ENCODE assay signal across 8 cellular contexts in the genomic region with DNA sequence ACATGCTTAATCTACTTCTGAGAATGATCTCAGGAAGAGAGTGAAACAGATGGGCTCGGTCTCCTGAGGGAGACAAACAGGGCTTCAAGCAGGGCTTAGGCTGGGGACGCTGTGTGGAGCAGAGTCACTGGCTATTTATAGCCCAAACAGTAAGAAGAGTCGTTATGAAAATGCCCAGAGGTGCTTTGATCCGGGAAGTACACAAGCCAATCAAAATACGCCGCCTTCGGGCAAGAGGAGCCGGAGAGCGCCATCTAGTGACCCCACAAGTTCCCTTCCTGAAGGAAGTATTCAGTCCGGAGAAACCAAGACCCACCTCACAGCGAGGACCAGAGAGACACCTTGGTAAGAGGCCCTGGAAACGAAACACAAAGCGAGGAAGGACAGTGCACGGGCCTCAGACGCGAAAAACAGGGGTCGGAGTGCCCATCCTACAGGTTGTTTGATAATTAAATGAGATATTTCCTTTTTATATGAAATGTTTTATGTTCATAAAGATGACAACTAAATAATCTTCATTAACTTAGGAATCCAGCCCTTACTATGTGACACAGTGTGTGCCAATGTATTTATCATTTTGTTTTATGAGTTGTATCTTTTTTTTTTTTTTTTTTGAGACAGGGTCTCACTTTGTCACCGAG. TPM values are rescaled to one million over a fixed set of nuclear protein-coding genes. Genes with fewer than 3 reads are reported as not detected.
A peak's percentile ranks its signal among the peaks of the same experiment; 100 is the strongest.
DNase-seq lines count a peak whose midpoint lies in the region; ATAC-seq and TF ChIP-seq lines count a peak whose summit lies in the region.

No MANE protein-coding gene starts in this region.

- H3K27ac ChIP-seq in KMS-11: no peak overlapping the region
- peak overlapping the region; percentile 30 to 70 (median 54) for H3K27ac ChIP-seq in esophagus muscularis mucosa (replicated peaks in 1 of 4)

- no peak overlapping the region; the same call in 1 of the 2 replicates for H3K9ac ChIP-seq in KMS-11

- no peaks in the 10 kb centered on the region for H3K36me3 Mint-ChIP-seq in natural killer cell treated with Interleukin-12 subunit alpha and Interleukin-12 subunit beta and Interleukin-15 and Interleukin-18, amount 100 ng/mL, for 72 hours
- no peaks in the 10 kb centered on the region for H3K36me3 Mint-ChIP-seq in stimulated activated memory B cell treated with anti-CD40 and anti-IgM and Interleukin-4, amounts not matched to agents 10 μg/mL and 1 μg/mL and 100 μg/mL, for 72 hours

- no peak overlapping the region for H3K4me2 ChIP-seq in KMS-11

- peak overlapping the region; percentile 70 to 88 for H3K27ac Mint-ChIP-seq in natural killer cell treated with Interleukin-12 subunit alpha and Interleukin-12 subunit beta and Interleukin-15 and Interleukin-18, amount 100 ng/mL, for 72 hours
- H3K27ac Mint-ChIP-seq in stimulated activated memory B cell treated with anti-CD40 and anti-IgM and Interleukin-4, amounts not matched to agents 10 μg/mL and 1 μg/mL and 100 μg/mL, for 72 hours: peak overlapping the region; percentile 43

- peaks cover 11 to 12% of the 10 kb centered on the region in 2 donors for H3K4me1 Mint-ChIP-seq in natural killer cell treated with Interleukin-12 subunit alpha and Interleukin-12 subunit beta and Interleukin-15 and Interleukin-18, amount 100 ng/mL, for 72 hours (ENCODE audit: low read depth in 2 of 2)
- H3K4me1 Mint-ChIP-seq in stimulated activated memory B cell treated with anti-CD40 and anti-IgM and Interleukin-4, amounts not matched to agents 10 μg/mL and 1 μg/mL and 100 μg/mL, for 72 hours: peaks cover 18% of the 10 kb centered on the region

- DNase-seq in DMS79 treated with DMSO at 0.1 percent for 48 hours (lab: John Stamatoyannopoulos, UW) (peak; percentile 77), OCI-M2 (lab: John Stamatoyannopoulos, UW; ENCODE audit: unreplicated experiment) (peak; percentile 45), activated T-cell treated with anti-CD3 and anti-CD28 coated beads for 4 hours (peak; percentile 73), esophagus muscularis mucosa (ENCODE audit: extremely low spot score) (peak; percentile 95)
- DNase-seq in natural killer cell treated with Interleukin-12 subunit alpha and Interleukin-12 subunit beta and Interleukin-15 and Interleukin-18, amount 100 ng/mL, for 72 hours (ENCODE audit: low spot score): peak; percentile 90

- H3K4me3 Mint-ChIP-seq in natural killer cell treated with Interleukin-12 subunit alpha and Interleukin-12 subunit beta and Interleukin-15 and Interleukin-18, amount 100 ng/mL, for 72 hours: peak overlapping the region; percentile 55
- H3K4me3 Mint-ChIP-seq in stimulated activated memory B cell treated with anti-CD40 and anti-IgM and Interleukin-4, amounts not matched to agents 10 μg/mL and 1 μg/mL and 100 μg/mL, for 72 hours: peak overlapping the region; percentile 58

- H3K79me2 ChIP-seq in KMS-11 (ENCODE audit: insufficient read depth, low read depth): no peaks in the 10 kb centered on the region

- H3K4me1 ChIP-seq in KMS-11 (ENCODE audit: low read depth, poor library complexity, severe bottlenecking) (peaks cover 3% of the 10 kb centered on the region), esophagus muscularis mucosa (peaks cover 7 to 19% (median 14%) of the 10 kb centered on the region in 4 donors)

- peaks cover under 1 to 2% of the 10 kb centered on the region in 2 donors for H3K27me3 Mint-ChIP-seq in natural killer cell treated with Interleukin-12 subunit alpha and Interleukin-12 subunit beta and Interleukin-15 and Interleukin-18, amount 100 ng/mL, for 72 hours
- peaks cover 7% of the 10 kb centered on the region for H3K27me3 Mint-ChIP-seq in stimulated activated memory B cell treated with anti-CD40 and anti-IgM and Interleukin-4, amounts not matched to agents 10 μg/mL and 1 μg/mL and 100 μg/mL, for 72 hours

- H3K4me3 ChIP-seq in KMS-11 (IDR thresholded peaks at IDR 0.05; ENCODE audit: insufficient read depth, low read depth, low read length) (no peak overlapping the region), esophagus muscularis mucosa (peak overlapping the region; percentile 35 to 54 (median 40))

- H3K27me3 ChIP-seq in KMS-11 (ENCODE audit: insufficient read depth, low read depth): no peaks in the 10 kb centered on the region
- no peaks in the 10 kb centered on the region for H3K27me3 ChIP-seq in esophagus muscularis mucosa

- intact Hi-C loops in esophagus muscularis mucosa (cut with DNase I): loop anchor here (2.0 to 5.0 kb wide), 3 partner anchors 52 to 194 kb away; no protein-coding TSS in a partner anchor

- TF ChIP-seq CTCF in KMS-11 (conservative IDR thresholded peaks at IDR 0.05; ENCODE audit: low read depth, low read length): peak; percentile 73
- TF ChIP-seq CTCF in esophagus muscularis mucosa (IDR thresholded peaks at IDR 0.05): peak; percentile 78 to 87 (median 85)

- no peak for TF ChIP-seq EP300 in esophagus muscularis mucosa (IDR thresholded peaks at IDR 0.05)

- peaks cover 5% of the 10 kb centered on the region for H3K9me3 Mint-ChIP-seq in natural killer cell treated with Interleukin-12 subunit alpha and Interleukin-12 subunit beta and Interleukin-15 and Interleukin-18, amount 100 ng/mL, for 72 hours
- H3K9me3 Mint-ChIP-seq in stimulated activated memory B cell treated with anti-CD40 and anti-IgM and Interleukin-4, amounts not matched to agents 10 μg/mL and 1 μg/mL and 100 μg/mL, for 72 hours: peaks cover 5% of the 10 kb centered on the region

- TF ChIP-seq POLR2A in esophagus muscularis mucosa (IDR thresholded peaks at IDR 0.05; ENCODE audit: low read depth): no peak

- peaks cover 0 to 6% (median 0%) of the 10 kb centered on the region in 4 donors for H3K9me3 ChIP-seq in esophagus muscularis mucosa

- no peaks in the 10 kb centered on the region for H3K36me3 ChIP-seq in KMS-11 (ENCODE audit: insufficient read depth)
- H3K36me3 ChIP-seq in esophagus muscularis mucosa: no peaks in the 10 kb centered on the region

- no peaks in the 10 kb centered on the region for H4K20me1 ChIP-seq in KMS-11 (ENCODE audit: insufficient read depth)

- WGBS in esophagus muscularis mucosa: 7% methylated on average over 18 of the region's 18 CpGs

- peak overlapping the region; percentile 71 for H2AFZ ChIP-seq in KMS-11 (ENCODE audit: low read depth)

- peak; percentile 94 for ATAC-seq in GM21737 (IDR thresholded peaks at IDR 0.05; ENCODE audit: unreplicated experiment)
- ATAC-seq in natural killer cell treated with Interleukin-12 subunit alpha and Interleukin-12 subunit beta and Interleukin-15 and Interleukin-18, amount 100 ng/mL, for 72 hours: peak; percentile 95 to 99
- ATAC-seq in stimulated activated memory B cell treated with anti-CD40 and anti-IgM and Interleukin-4, amounts not matched to agents 10 μg/mL and 1 μg/mL and 100 μg/mL, for 72 hours: peak; percentile 92

RNA-seq across cellular contexts. Expression of gene SCCPDH, which starts 25.0 kb away (rescaled TPM):
- 10 to 100 TPM; 19.4 to 25.5 (median 23.8) TPM for total RNA-seq in esophagus muscularis mucosa
- 10 to 100 TPM; 12.3 to 18.2 TPM for total RNA-seq in natural killer cell treated with Interleukin-12 subunit alpha and Interleukin-12 subunit beta and Interleukin-15 and Interleukin-18, amount 100 ng/mL, for 72 hours

Comparison
In these comparisons a context has a peak if more than half of its experiments do, and no peak if none do; other contexts are left out.
1. DNase-seq: peak in every context shown above with its lines; median percentile 95 in esophagus muscularis mucosa; 90 in natural killer cell treated with Interleukin-12 subunit alpha and Interleukin-12 subunit beta and Interleukin-15 and Interleukin-18, amount 100 ng/mL, for 72 hours; 77 in DMS79 treated with DMSO at 0.1 percent for 48 hours; 73 in activated T-cell treated with anti-CD3 and anti-CD28 coated beads for 4 hours; 45 in OCI-M2.